Comparison of ENCODE assay signal across 8 cellular contexts in the genomic region with DNA sequence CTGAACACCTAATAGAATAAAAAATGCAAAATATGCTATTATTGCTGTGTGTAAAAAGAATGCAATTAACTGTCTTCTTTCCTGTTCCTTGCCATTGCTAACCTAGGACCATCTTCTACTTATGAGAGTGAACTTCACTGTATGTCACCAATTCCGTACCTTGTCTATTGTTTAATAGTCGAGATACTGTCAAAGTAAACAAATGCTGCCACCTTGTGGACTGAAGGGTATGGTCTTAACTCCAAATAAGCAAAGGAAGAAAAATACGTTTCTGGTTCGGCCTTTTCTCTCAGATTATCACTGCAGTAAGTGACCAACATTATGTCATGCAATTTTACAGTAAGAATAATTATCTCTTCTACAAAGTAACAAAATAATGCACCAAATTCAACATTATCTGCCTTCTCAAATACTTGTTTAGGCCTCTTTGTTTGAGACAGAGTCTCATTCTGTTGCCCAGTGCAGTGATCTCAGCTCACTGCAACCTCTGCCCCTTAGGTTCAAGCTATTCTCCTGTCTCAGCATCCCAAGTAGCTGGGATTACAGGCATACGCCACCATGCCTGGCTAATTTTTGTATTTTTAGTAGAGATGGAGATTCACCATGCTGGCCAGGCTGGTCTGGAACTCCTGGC.
DNase-seq lines count a peak whose midpoint lies in the region; ATAC-seq, FAIRE-seq and TF ChIP-seq lines count a peak whose summit lies in the region.

No MANE protein-coding gene starts in this region.

- POLR2A ChIA-PET in RWPE1 (lab: Yijun Ruan, JAX; ENCODE audit: low non-redundant PET) (no interaction called here), HepG2 (lab: Yijun Ruan, JAX) (no interaction called here)

- FAIRE-seq in HepG2 (lab: Jason Lieb, UNC): peak; percentile 73

- TF ChIP-seq CTCF in MM.1S (IDR thresholded peaks at IDR 0.05; ENCODE audit: low read length): peak; percentile 88
- TF ChIP-seq CTCF in RWPE1 (conservative IDR thresholded peaks at IDR 0.05; ENCODE audit: low read depth): peak; percentile 68
- peak; percentile 49 for TF ChIP-seq CTCF in coronary artery (IDR thresholded peaks at IDR 0.05)
- peak; percentile 81 for TF ChIP-seq CTCF in HepG2 (CRISPR knock-in tag; IDR thresholded peaks at IDR 0.05)
- peak; percentile 71 for TF ChIP-seq CTCF in upper lobe of right lung (IDR thresholded peaks at IDR 0.05)

- BruUV-seq in HepG2 (replicated peaks; lab: Mats Ljungman, UMichigan): no TSS peak

- H3K9me3 ChIP-seq in MM.1S (replicated peaks; ENCODE audit: insufficient read depth, low read length) (no peaks in the 10 kb centered on the region), HepG2 (ENCODE audit: low read length) (no peaks in the 10 kb centered on the region), upper lobe of right lung (peaks cover 12% of the 10 kb centered on the region)

- H3K4me2 ChIP-seq in MM.1S (ENCODE audit: low read depth, low read length) (no peak overlapping the region), HepG2 (ENCODE audit: low read depth, low read length) (no peak overlapping the region)

- no peaks in the 10 kb centered on the region for H3K27me3 ChIP-seq in MM.1S (replicated peaks; ENCODE audit: insufficient read depth, low read length)
- H3K27me3 ChIP-seq in HepG2 (ENCODE audit: control insufficient read depth in 1 of 2, insufficient read depth in 2 of 2, low read length in 2 of 2): no peaks in the 10 kb centered on the region
- no peaks in the 10 kb centered on the region for H3K27me3 ChIP-seq in upper lobe of right lung

- H3K4me3 ChIP-seq in MM.1S (ENCODE audit: low read length) (no peak overlapping the region), coronary artery (no peak overlapping the region), HepG2 (replicated peaks in 1 of 3; ENCODE audit: insufficient read depth in 1 of 3, low read depth in 2 of 3, low read length in 3 of 3) (no peak overlapping the region), upper lobe of right lung (no peak overlapping the region)

- H4K20me1 ChIP-seq in MM.1S (ENCODE audit: insufficient read depth, low read length) (peaks cover 3% of the 10 kb centered on the region; the same call in 1 of the 2 replicates), HepG2 (ENCODE audit: insufficient read depth, low read length) (peaks cover 8% of the 10 kb centered on the region)

- no peak for TF ChIP-seq EP300 in HepG2 (IDR thresholded peaks at IDR 0.05; ENCODE audit: low read depth in 2 of 2, low read length in 2 of 2)
- no peak for TF ChIP-seq EP300 in HepG2 (CRISPR knock-in tag; IDR thresholded peaks at IDR 0.05; ENCODE audit: borderline replicate concordance)

- H3K79me2 ChIP-seq in MM.1S (ENCODE audit: low read length): peaks cover 20% of the 10 kb centered on the region; the same call in 1 of the 2 replicates
- H3K79me2 ChIP-seq in HepG2 (ENCODE audit: insufficient read depth, low read length): no peaks in the 10 kb centered on the region

- in situ Hi-C loops in Caki2 (cut with HindIII; ENCODE audit: low pct_unique_long_range_greater_than_20kb, low sequenced_read_pairs): no loop called here
- in situ Hi-C loops in HepG2 (cut with HindIII; ENCODE audit: extremely low pct_ligation_motif_present, low pct_unique_long_range_greater_than_20kb): loop anchor here (25.0 kb wide), 2 partner anchors 711 to 911 kb away; no protein-coding TSS in a partner anchor

- no peak for TF ChIP-seq POLR2A in HepG2 (IDR thresholded peaks at IDR 0.05; ENCODE audit: insufficient read depth in 1 of 2, low read depth in 2 of 2, low read length in 2 of 2)

- no peaks in the 10 kb centered on the region for H3F3A ChIP-seq in MM.1S (ENCODE audit: insufficient read depth, low read length)

- intact Hi-C loops in HepG2 (cut with micrococcal nuclease; ENCODE audit: unreplicated experiment): loop anchor here (2.0 to 10.0 kb wide), 2 partner anchors 699 to 919 kb away; no protein-coding TSS in a partner anchor
- intact Hi-C loops in upper lobe of right lung (cut with DNase I): no loop called here

- WGBS in HepG2 (ENCODE audit: low lambda C conversion rate): 72% methylated on average over 5 of the region's 5 CpGs

- no peak overlapping the region for H3K9ac ChIP-seq in MM.1S (ENCODE audit: low read length)
- H3K9ac ChIP-seq in HepG2 (ENCODE audit: insufficient read depth, low read depth, low read length): no peak overlapping the region

- CTCF ChIA-PET in RWPE1 (lab: Yijun Ruan, JAX): interaction anchor here (0.7 to 0.8 kb wide), 2 partner anchors 18 to 324 kb away, joined by 4 to 5 read pairs; no protein-coding TSS in a partner anchor
- CTCF ChIA-PET in HepG2 (lab: Yijun Ruan, JAX; ENCODE audit: low intra/inter-chr PET ratio, low total read pairs): interaction anchor here (0.8 to 0.9 kb wide), 2 partner anchors 186 to 700 kb away, joined by 3 to 4 read pairs; no protein-coding TSS in a partner anchor

- H2AFZ ChIP-seq in MM.1S (ENCODE audit: low read length) (no peak overlapping the region), HepG2 (ENCODE audit: low read length) (no peak overlapping the region)

- H3K9me2 ChIP-seq in MM.1S (replicated peaks; ENCODE audit: insufficient read depth, low read length): no peaks in the 10 kb centered on the region

- peak; percentile 16; the same call in 1 of the 2 replicates for TF ChIP-seq RAD21 in HepG2 (CRISPR knock-in tag; IDR thresholded peaks at IDR 0.05)

- DNase-seq in Caki2 (ENCODE audit: low read depth) (peak; percentile 37), MM.1S (peak; percentile 79), RWPE1 (ENCODE audit: low spot score) (peak; percentile 44), coronary artery (ENCODE audit: low spot score) (no peak), HepG2 (ENCODE audit: low spot score) (peak; percentile 57), upper lobe of right lung (no peak)

- H3K36me3 ChIP-seq in MM.1S (replicated peaks; ENCODE audit: insufficient read depth, low read length): no peaks in the 10 kb centered on the region
- peaks cover 0 to 8% of the 10 kb centered on the region in 2 experiments; a peak in 2 of 5 replicates for H3K36me3 ChIP-seq in HepG2 (replicated peaks in 1 of 2; ENCODE audit: control insufficient read depth in 1 of 2, insufficient read depth in 2 of 2, low read length in 2 of 2)
- H3K36me3 ChIP-seq in upper lobe of right lung: peaks cover 7% of the 10 kb centered on the region

- peak; percentile 69 for ATAC-seq in GM19328 (IDR thresholded peaks at IDR 0.05; ENCODE audit: unreplicated experiment)
- peak; percentile 80 for ATAC-seq in HepG2
- ATAC-seq in upper lobe of right lung: peak; percentile 60
- ATAC-seq in GM19324 (IDR thresholded peaks at IDR 0.05; ENCODE audit: low FRiP score, unreplicated experiment): no peak

- H3K27ac ChIP-seq in MM.1S (ENCODE audit: low read length) (no peak overlapping the region), RWPE1 (no peak overlapping the region), coronary artery (no peak overlapping the region), HepG2 (ENCODE audit: extremely low read length, insufficient read depth, low read length) (no peak overlapping the region), upper lobe of right lung (no peak overlapping the region)

- H3K4me1 ChIP-seq in MM.1S (ENCODE audit: low read length): no peaks in the 10 kb centered on the region
- H3K4me1 ChIP-seq in HepG2 (ENCODE audit: insufficient read depth, low read length): no peaks in the 10 kb centered on the region
- H3K4me1 ChIP-seq in upper lobe of right lung: peaks cover 4% of the 10 kb centered on the region

TF ChIP-seq in HepG2, 621 proteins besides CTCF, POLR2A, EP300 and RAD21 (continues in another document):
- TF ChIP-seq GFI1 (CRISPR knock-in tag; IDR thresholded peaks at IDR 0.05; ENCODE audit: borderline replicate concordance) (no peak), SRSF1 (optimal IDR thresholded peaks at IDR 0.05; ENCODE audit: low read depth, low read length) (no peak), ASH2L (IDR thresholded peaks at IDR 0.05; ENCODE audit: insufficient read length, low read depth, low read length) (no peak), HNRNPL (IDR thresholded peaks at IDR 0.05; ENCODE audit: low read depth, low read length) (no peak), BCL6 (CRISPR knock-in tag; IDR thresholded peaks at IDR 0.05) (0 out of 2 replicates have a peak, but pooled peaks have one; percentile 11), ZNF614 (CRISPR knock-in tag; IDR thresholded peaks at IDR 0.05; ENCODE audit: borderline replicate concordance) (peak; percentile 71; the same call in 1 of the 2 replicates), ZNF503 (CRISPR knock-in tag; IDR thresholded peaks at IDR 0.05) (no peak), ZNF431 (CRISPR knock-in tag; IDR thresholded peaks at IDR 0.05; ENCODE audit: borderline replicate concordance, low read depth) (no peak), ATM (IDR thresholded peaks at IDR 0.05; ENCODE audit: borderline replicate concordance) (no peak)

Comparison
In these comparisons a context has a peak if more than half of its experiments do, and no peak if none do; other contexts are left out.
1. DNase-seq: peak in Caki2 (single experiment), MM.1S (single experiment), RWPE1 (single experiment) and HepG2 (single experiment); none in coronary artery (single experiment) and upper lobe of right lung (single experiment).
2. Peak in every context shown above with its lines, with median percentiles within 50 percentile points of each other: CTCF ChIP-seq.